In the genomic region with DNA sequence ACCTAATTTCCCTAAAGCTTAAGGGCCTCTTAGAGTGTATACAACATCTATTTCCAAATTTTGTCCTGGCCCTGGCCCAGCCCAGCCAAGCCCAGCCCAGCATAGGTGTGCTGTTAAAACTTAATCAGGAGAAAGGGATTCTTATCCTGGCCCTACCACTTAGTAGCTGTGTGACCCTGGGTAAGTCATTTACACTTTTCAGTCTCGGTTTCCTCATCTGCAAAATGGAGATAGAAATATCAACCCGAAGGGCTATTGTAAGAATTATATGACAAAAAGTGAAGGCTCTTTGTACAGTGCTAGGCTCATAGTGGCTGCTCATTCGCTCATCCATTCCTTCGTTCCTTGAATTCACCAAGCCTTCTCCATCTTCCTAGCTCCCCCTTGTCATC, we compare ENCODE assay signal across 8 cellular contexts. TPM values are rescaled to one million over a fixed set of nuclear protein-coding genes. Genes with fewer than 3 reads are reported as not detected.
A peak's percentile ranks its signal among the peaks of the same experiment; 100 is the strongest.
DNase-seq lines count a peak whose midpoint lies in the region; FAIRE-seq and TF ChIP-seq lines count a peak whose summit lies in the region.

No MANE protein-coding gene starts in this region.

- CTCF ChIA-PET in CD8-positive, alpha-beta memory T cell (lab: Charles Lee), result interaction anchor here (1.4 to 12.0 kb wide), 2 partner anchors 25 to 83 kb away, joined by 4 to 178 read pairs; partner anchors contain the start of gene FLVCR2
- CTCF ChIA-PET in endothelial cell of umbilical vein (lab: Charles Lee), result interaction anchor here (1.0 to 2.4 kb wide), 4 partner anchors 49 to 322 kb away, joined by 3 to 25 read pairs (median 5); partner anchors contain the start of gene FLVCR2

- no peak overlapping the region for H2BK12ac ChIP-seq in neuronal stem cell (ENCODE audit: low read length)

- peak overlapping the region; percentile 89 to 98 (median 95) for H3K4me3 Mint-ChIP-seq in CD8-positive, alpha-beta memory T cell

- H3K4me2 ChIP-seq in OCI-LY1 (ENCODE audit: low read length), result peak overlapping the region; percentile 82
- H3K4me2 ChIP-seq in endothelial cell of umbilical vein (ENCODE audit: insufficient read depth, low read length), result peak overlapping the region; percentile 86
- peak overlapping the region; percentile 66 for H3K4me2 ChIP-seq in neuronal stem cell (ENCODE audit: insufficient read depth, low read length, poor library complexity, severe bottlenecking)

- H3K79me1 ChIP-seq in neuronal stem cell (ENCODE audit: low read depth, low read length), result no peaks in the 10 kb centered on the region

- BruUV-seq in endothelial cell of umbilical vein (replicated peaks; lab: Mats Ljungman, UMichigan), result TSS peak; percentile 21

- peaks cover 0 to 53% (median 6%) of the 10 kb centered on the region in 3 donors for H3K36me3 Mint-ChIP-seq in CD8-positive, alpha-beta memory T cell

- peak in 1 of 5 donors; percentile 2 for DNase-seq in CD8-positive, alpha-beta memory T cell
- no peak for DNase-seq in endothelial cell of umbilical vein (ENCODE audit: low read depth, low spot score)
- DNase-seq in neuronal stem cell (ENCODE audit: low spot score), result no peak
- no peak for DNase-seq in NK-92 (lab: John Stamatoyannopoulos, UW; ENCODE audit: unreplicated experiment)
- DNase-seq in COLO829 (ENCODE audit: low spot score), result no peak
- no peak for DNase-seq in NCI-H187 (lab: John Stamatoyannopoulos, UW)
- no peak for DNase-seq in SIG-M5 (lab: John Stamatoyannopoulos, UW)

- peak overlapping the region; percentile 84 for H3K9ac ChIP-seq in OCI-LY1 (ENCODE audit: low read length)
- peak overlapping the region; percentile 42 for H3K9ac ChIP-seq in endothelial cell of umbilical vein (replicated peaks; ENCODE audit: extremely low read depth, insufficient read depth, low read length)
- H3K9ac ChIP-seq in neuronal stem cell (ENCODE audit: low read depth, low read length, poor library complexity), result no peak overlapping the region

- no peak overlapping the region for H2BK15ac ChIP-seq in neuronal stem cell (ENCODE audit: low read length)

- no peak overlapping the region for H2BK120ac ChIP-seq in neuronal stem cell (ENCODE audit: low read depth, low read length)

- H3F3A ChIP-seq in OCI-LY1 (ENCODE audit: insufficient read depth, low read length), result no peaks in the 10 kb centered on the region

- H3K27ac Mint-ChIP-seq in CD8-positive, alpha-beta memory T cell, result peak overlapping the region; percentile 89 to 100 (median 96)

- POLR2A ChIA-PET in CD8-positive, alpha-beta memory T cell (lab: Charles Lee), result interaction anchor here (0.6 to 0.8 kb wide), 3 partner anchors 94 to 553 kb away, joined by 3 to 10 read pairs (median 5); no protein-coding TSS in a partner anchor
- POLR2A ChIA-PET in endothelial cell of umbilical vein (lab: Charles Lee), result interaction anchor here (0.6 kb wide), 1 partner anchor 55 kb away, joined by 4 read pairs; no protein-coding TSS in a partner anchor

- dilution Hi-C loops in endothelial cell of umbilical vein (cut with MboI; ENCODE audit: extremely low pct_ligation_motif_present, low sequenced_read_pairs), result no loop called here

- H3K23ac ChIP-seq in neuronal stem cell (ENCODE audit: low read depth, low read length, poor library complexity), result no peak overlapping the region

- TF ChIP-seq POLR2A in endothelial cell of umbilical vein (IDR thresholded peaks at IDR 0.05; ENCODE audit: low read depth, low read length), result no peak

- no peaks in the 10 kb centered on the region for H3K9me3 ChIP-seq in CD8-positive, alpha-beta memory T cell (ENCODE audit: low read length)
- H3K9me3 ChIP-seq in OCI-LY1 (ENCODE audit: low read length), result no peaks in the 10 kb centered on the region
- no peaks in the 10 kb centered on the region for H3K9me3 ChIP-seq in endothelial cell of umbilical vein (replicated peaks; ENCODE audit: control insufficient read depth, insufficient read depth, low read length)
- no peaks in the 10 kb centered on the region for H3K9me3 ChIP-seq in neuronal stem cell (replicated peaks in 1 of 2; ENCODE audit: control insufficient read depth in 2 of 2, insufficient read depth in 1 of 2, low read depth in 1 of 2, low read length in 2 of 2)

- H3K14ac ChIP-seq in neuronal stem cell (ENCODE audit: low read length), result no peak overlapping the region

- no peak overlapping the region for H4K91ac ChIP-seq in neuronal stem cell (ENCODE audit: low read depth, low read length, poor library complexity)

- no peak overlapping the region for H4K8ac ChIP-seq in neuronal stem cell (ENCODE audit: low read depth, low read length)

- peaks cover 7% of the 10 kb centered on the region for H3K79me2 ChIP-seq in OCI-LY1 (ENCODE audit: insufficient read depth, low read length)
- H3K79me2 ChIP-seq in endothelial cell of umbilical vein (ENCODE audit: control insufficient read depth, insufficient read depth, low read length), result peaks cover 50% of the 10 kb centered on the region

- no peak overlapping the region for H2AK5ac ChIP-seq in neuronal stem cell (ENCODE audit: low read depth, low read length)

- no peak overlapping the region for H3K18ac ChIP-seq in neuronal stem cell (ENCODE audit: low read length)

- H3K27me3 ChIP-seq in CD8-positive, alpha-beta memory T cell (ENCODE audit: insufficient read depth, low read length, poor library complexity, severe bottlenecking), result no peaks in the 10 kb centered on the region
- H3K27me3 ChIP-seq in OCI-LY1 (ENCODE audit: insufficient read depth, low read length) (no peaks in the 10 kb centered on the region), endothelial cell of umbilical vein (ENCODE audit: control insufficient read depth in 2 of 2, insufficient read depth in 2 of 2, low read length in 2 of 2) (no peaks in the 10 kb centered on the region), neuronal stem cell (ENCODE audit: control insufficient read depth in 3 of 3, insufficient read depth in 3 of 3, low read depth in 1 of 3, low read length in 3 of 3) (no peaks in the 10 kb centered on the region)

- peak overlapping the region; percentile 90 for H2BK5ac ChIP-seq in neuronal stem cell (ENCODE audit: low read length)

- H3K4me1 Mint-ChIP-seq in CD8-positive, alpha-beta memory T cell, result peaks cover 22 to 53% (median 41%) of the 10 kb centered on the region in 3 donors

- no peaks in the 10 kb centered on the region for H3K9me2 ChIP-seq in OCI-LY1 (ENCODE audit: low read depth, low read length)

- H3K9me1 ChIP-seq in endothelial cell of umbilical vein (replicated peaks; ENCODE audit: control insufficient read depth, extremely low read depth, insufficient read depth, low read length), result no peaks in the 10 kb centered on the region

- intact Hi-C loops in endothelial cell of umbilical vein (cut with micrococcal nuclease), result loop anchor here (2.0 to 5.0 kb wide), 2 partner anchors 323 to 492 kb away; partner anchors contain the start of gene GPATCH2L

- FAIRE-seq in endothelial cell of umbilical vein (lab: Jason Lieb, UNC), result no peak

- TF ChIP-seq CTCF in OCI-LY1 (IDR thresholded peaks at IDR 0.05; ENCODE audit: low read length), result no peak
- no peak for TF ChIP-seq CTCF in endothelial cell of umbilical vein (IDR thresholded peaks at IDR 0.05; ENCODE audit: extremely low read depth in 1 of 2, insufficient read depth in 1 of 2, low read depth in 1 of 2, low read length in 2 of 2)

- 0 out of 2 replicates have a peak overlapping the region, but pooled peaks have one; percentile 30 for H2AFZ ChIP-seq in OCI-LY1 (ENCODE audit: low read length)
- peak overlapping the region; percentile 85 for H2AFZ ChIP-seq in endothelial cell of umbilical vein (ENCODE audit: low read depth, low read length)
- H2AFZ ChIP-seq in neuronal stem cell (ENCODE audit: low read length), result peak overlapping the region; percentile 97

- H3K36me3 ChIP-seq in CD8-positive, alpha-beta memory T cell (ENCODE audit: insufficient read depth, low read length), result no peaks in the 10 kb centered on the region
- H3K36me3 ChIP-seq in OCI-LY1 (ENCODE audit: insufficient read depth, low read length) (peaks cover 34% of the 10 kb centered on the region; the same call in 1 of the 2 replicates), endothelial cell of umbilical vein (ENCODE audit: control insufficient read depth in 2 of 2, extremely low read depth in 1 of 2, insufficient read depth in 2 of 2, low read length in 2 of 2) (peaks cover 3 to 4% of the 10 kb centered on the region in 2 experiments), neuronal stem cell (replicated peaks in 1 of 2; ENCODE audit: control insufficient read depth in 2 of 2, insufficient read depth in 2 of 2, low read length in 2 of 2) (peaks cover 8 to 63% of the 10 kb centered on the region in 2 donors)

- H3K4me1 ChIP-seq in CD8-positive, alpha-beta memory T cell (ENCODE audit: insufficient read depth, low read length), result no peaks in the 10 kb centered on the region
- peaks cover 35% of the 10 kb centered on the region for H3K4me1 ChIP-seq in OCI-LY1 (ENCODE audit: insufficient read depth, low read length, severe bottlenecking)
- H3K4me1 ChIP-seq in endothelial cell of umbilical vein (ENCODE audit: control insufficient read depth, extremely low read depth, insufficient read depth, low read length), result peaks cover 36% of the 10 kb centered on the region
- H3K4me1 ChIP-seq in neuronal stem cell (ENCODE audit: control insufficient read depth in 2 of 2, insufficient read depth in 1 of 2, low read depth in 1 of 2, low read length in 2 of 2), result peaks cover 2 to 13% of the 10 kb centered on the region in 2 donors

- no peak overlapping the region for H3K4ac ChIP-seq in neuronal stem cell (ENCODE audit: low read length)

- peak overlapping the region; percentile 89 for H3K4me3 ChIP-seq in CD8-positive, alpha-beta memory T cell (ENCODE audit: low read length)
- H3K4me3 ChIP-seq in OCI-LY1 (ENCODE audit: low read depth, low read length, poor library complexity, severe bottlenecking), result peak overlapping the region; percentile 90
- peak overlapping the region; percentile 84 to 99 (median 97) for H3K4me3 ChIP-seq in endothelial cell of umbilical vein (replicated peaks in 1 of 3; ENCODE audit: insufficient read depth in 1 of 3, low read depth in 1 of 3, low read length in 3 of 3)
- H3K4me3 ChIP-seq in neuronal stem cell (ENCODE audit: low read length in 2 of 2), result peak overlapping the region; percentile 80 to 94

- peak overlapping the region; percentile 97 for H3K27ac ChIP-seq in CD8-positive, alpha-beta memory T cell (ENCODE audit: low read depth, low read length)
- H3K27ac ChIP-seq in OCI-LY1 (ENCODE audit: low read depth, low read length, poor library complexity, severe bottlenecking), result peak overlapping the region; percentile 65
- no peak overlapping the region for H3K27ac ChIP-seq in endothelial cell of umbilical vein (ENCODE audit: insufficient read depth, low read depth, low read length)
- H3K27ac ChIP-seq in neuronal stem cell (replicated peaks; ENCODE audit: low read length), result no peak overlapping the region

- WGBS in neuronal stem cell (ENCODE audit: extremely low coverage in 2 of 2, insufficient read length in 2 of 2, insufficient replicate concordance in 1 of 2), 2 donors, result no CpG with 5 or more reads among the region's 4 CpGs

- H3K27me3 Mint-ChIP-seq in CD8-positive, alpha-beta memory T cell, result peaks cover 0 to 4% of the 10 kb centered on the region in 2 donors

- H4K20me1 ChIP-seq in OCI-LY1 (ENCODE audit: insufficient read depth, low read length), result no peaks in the 10 kb centered on the region
- no peaks in the 10 kb centered on the region for H4K20me1 ChIP-seq in endothelial cell of umbilical vein (replicated peaks; ENCODE audit: control insufficient read depth, extremely low read depth, insufficient read depth, low read length)

- no peaks in the 10 kb centered on the region for H3K9me3 Mint-ChIP-seq in CD8-positive, alpha-beta memory T cell

RNA-seq across cellular contexts. Expression of gene ERG28, which starts 0.4 kb away (rescaled TPM):
- total RNA-seq in CD8-positive, alpha-beta memory T cell, result 10 to 100 TPM; 18.5 to 18.8 TPM
- 31.4 TPM for polyA plus RNA-seq in CD8-positive, alpha-beta memory T cell
- 31.4 and 31.9 TPM in 2 replicates for total RNA-seq in endothelial cell of umbilical vein
- 46.0 and 49.6 TPM in 2 replicates for polyA plus RNA-seq in endothelial cell of umbilical vein
- polyA plus RNA-seq in endothelial cell of umbilical vein (2011; cell fraction: cytosol; rRNA removed), result 33.7 and 39.4 TPM in 2 replicates
- 9.6 and 9.7 TPM in 2 replicates for polyA plus RNA-seq in endothelial cell of umbilical vein (2011; cell fraction: nucleus; rRNA removed)
- 17.7 and 21.3 TPM in 2 replicates for polyA plus RNA-seq in endothelial cell of umbilical vein (2012)
- 22.1 and 24.0 TPM in 2 replicates for polyA minus RNA-seq in endothelial cell of umbilical vein
- polyA minus RNA-seq in endothelial cell of umbilical vein (2011; cell fraction: cytosol; rRNA and poly(A)+ RNA removed), result 8.2 TPM
- 3.3 and 4.0 TPM in 2 replicates for polyA minus RNA-seq in endothelial cell of umbilical vein (2011; cell fraction: nucleus; rRNA and poly(A)+ RNA removed)
- 61.0 TPM for polyA plus RNA-seq in neuronal stem cell (2013, experiment 1 of 2)
- polyA plus RNA-seq in neuronal stem cell (2013, experiment 2 of 2), result 60.6 TPM

RNA-seq across cellular contexts. Expression of gene TTLL5, which starts 0.8 kb away (rescaled TPM):
- 10 to 100 TPM; 33.7 to 35.1 TPM for total RNA-seq in CD8-positive, alpha-beta memory T cell
- polyA plus RNA-seq in CD8-positive, alpha-beta memory T cell, result 12.5 TPM
- 70.0 and 93.6 TPM in 2 replicates for total RNA-seq in endothelial cell of umbilical vein
- polyA plus RNA-seq in endothelial cell of umbilical vein, result 29.3 and 33.2 TPM in 2 replicates
- polyA plus RNA-seq in endothelial cell of umbilical vein (2011; cell fraction: cytosol; rRNA removed), result 32.4 and 35.9 TPM in 2 replicates
- 60.3 and 67.3 TPM in 2 replicates for polyA plus RNA-seq in endothelial cell of umbilical vein (2011; cell fraction: nucleus; rRNA removed)
- 35.4 and 50.2 TPM in 2 replicates for polyA plus RNA-seq in endothelial cell of umbilical vein (2012)
- polyA minus RNA-seq in endothelial cell of umbilical vein, result 114 TPM in 2 replicates
- 31.9 TPM for polyA minus RNA-seq in endothelial cell of umbilical vein (2011; cell fraction: cytosol; rRNA and poly(A)+ RNA removed)
- polyA minus RNA-seq in endothelial cell of umbilical vein (2011; cell fraction: nucleus; rRNA and poly(A)+ RNA removed), result 152 and 270 TPM in 2 replicates
- 25.2 TPM for polyA plus RNA-seq in neuronal stem cell (2013, experiment 1 of 2)
- 26.5 TPM for polyA plus RNA-seq in neuronal stem cell (2013, experiment 2 of 2)

Comparison
In these comparisons a context has a peak if more than half of its experiments do, and no peak if none do; other contexts are left out.
1. H3K27ac ChIP-seq: peak in CD8-positive, alpha-beta memory T cell (single experiment) and OCI-LY1 (single experiment); none in endothelial cell of umbilical vein (single experiment) and neuronal stem cell (single experiment).
2. H2AFZ ChIP-seq: peak in every context shown above with its lines; median percentile 97 in neuronal stem cell; 85 in endothelial cell of umbilical vein; 30 in OCI-LY1.
3. Peak in every context shown above with its lines, with median percentiles within 50 percentile points of each other: H3K4me3 ChIP-seq and H3K4me2 ChIP-seq.